ENCODE assay signal across 18 cellular contexts in genomic region chr20:9140172-9140760, GRCh38.
"Had no signal": no experiment of that assay in that cellular context is flagged by ENCODE, and none has a peak within 500 bp of the region (broad histone marks: within the 10 kb centered on the region; RNA-seq: fewer than 3 reads in every experiment).

No MANE protein-coding gene starts in this region.

- H3K27me3 ChIP-seq: ascending aorta, breast epithelium, neural progenitor cell, right lobe of liver, upper lobe of right lung had no signal

- H3K4me1 ChIP-seq: ascending aorta, breast epithelium, psoas muscle, right lobe of liver had no signal

- H3K4me2 ChIP-seq: neural progenitor cell had no signal

- H3K27ac Mint-ChIP-seq: activated CD4-positive, alpha-beta T cell treated with anti-CD3 and anti-CD28 coated beads, Interleukin-2, amount 10 ng/mL, durations not matched to agents 24 days and 14 days; activated CD8-positive, alpha-beta T cell treated with anti-CD3 and anti-CD28 coated beads for 36 hours; neural progenitor cell; stimulated activated naive B cell treated with anti-CD40 and anti-IgM and Interleukin-4, amounts not matched to agents 10 μg/mL and 1 μg/mL and 100 μg/mL, for 72 hours had no signal

- H3K36me3 Mint-ChIP-seq: neural progenitor cell had no signal

- H3K4me3 Mint-ChIP-seq: activated CD4-positive, alpha-beta T cell treated with anti-CD3 and anti-CD28 coated beads, Interleukin-2, amount 10 ng/mL, durations not matched to agents 24 days and 14 days; activated CD8-positive, alpha-beta T cell treated with anti-CD3 and anti-CD28 coated beads for 36 hours; neural progenitor cell; stimulated activated naive B cell treated with anti-CD40 and anti-IgM and Interleukin-4, amounts not matched to agents 10 μg/mL and 1 μg/mL and 100 μg/mL, for 72 hours had no signal

- ATAC-seq: activated CD8-positive, alpha-beta T cell treated with anti-CD3 and anti-CD28 coated beads for 36 hours; psoas muscle; right lobe of liver; stimulated activated naive B cell treated with anti-CD40 and anti-IgM and Interleukin-4, amounts not matched to agents 10 μg/mL and 1 μg/mL and 100 μg/mL, for 72 hours had no signal

- H3K9ac ChIP-seq: neural progenitor cell had no signal

- H3K36me3 ChIP-seq: ascending aorta, breast epithelium, left ventricle myocardium inferior, neural progenitor cell, right lobe of liver, upper lobe of right lung had no signal

- H3K9me3 Mint-ChIP-seq: neural progenitor cell had no signal

- H3K4me3 ChIP-seq: ascending aorta, breast epithelium, left ventricle myocardium inferior, neural progenitor cell, psoas muscle, right lobe of liver, upper lobe of right lung had no signal

- FAIRE-seq: frontal cortex, keratinocyte had no signal

- H3K27ac ChIP-seq: ascending aorta, breast epithelium, left ventricle myocardium inferior, neural progenitor cell, psoas muscle, right lobe of liver, upper lobe of right lung had no signal

- H3K27me3 Mint-ChIP-seq: activated CD4-positive, alpha-beta T cell treated with anti-CD3 and anti-CD28 coated beads, Interleukin-2, amount 10 ng/mL, durations not matched to agents 24 days and 14 days; activated CD8-positive, alpha-beta T cell treated with anti-CD3 and anti-CD28 coated beads for 36 hours; stimulated activated naive B cell treated with anti-CD40 and anti-IgM and Interleukin-4, amounts not matched to agents 10 μg/mL and 1 μg/mL and 100 μg/mL, for 72 hours had no signal

- H2AFZ ChIP-seq: neural progenitor cell had no signal

- H3K9me3 ChIP-seq: ascending aorta, right lobe of liver, upper lobe of right lung had no signal

- DNase-seq: activated CD4-positive, alpha-beta T cell treated with anti-CD3 and anti-CD28 coated beads, Interleukin-2, amount 10 ng/mL, durations not matched to agents 24 days and 14 days; activated CD8-positive, alpha-beta T cell treated with anti-CD3 and anti-CD28 coated beads for 36 hours; activated naive CD4-positive, alpha-beta T cell treated with anti-CD3 and anti-CD28 coated beads, Interleukin-2, amount 50 U/mL, for 16 hours; activated T-cell treated with anti-CD3 and anti-CD28 coated beads, Interleukin-2, amount 50 U/mL, for 1 hour; effector CD4-positive, alpha-beta T cell; head of caudate nucleus; left ventricle myocardium inferior; mammary epithelial cell; psoas muscle; right lobe of liver; stimulated activated naive B cell treated with anti-CD40 and anti-IgM and Interleukin-4, amounts not matched to agents 10 μg/mL and 1 μg/mL and 100 μg/mL, for 72 hours; T-helper 2 cell; upper lobe of right lung had no signal

- H3K4me1 Mint-ChIP-seq: activated CD4-positive, alpha-beta T cell treated with anti-CD3 and anti-CD28 coated beads, Interleukin-2, amount 10 ng/mL, durations not matched to agents 24 days and 14 days; stimulated activated naive B cell treated with anti-CD40 and anti-IgM and Interleukin-4, amounts not matched to agents 10 μg/mL and 1 μg/mL and 100 μg/mL, for 72 hours had no signal
